In genomic region chr5:40681351-40682311, GRCh38 we compare ENCODE assay signal across 8 cellular contexts. TPM values are rescaled to one million over a fixed set of nuclear protein-coding genes. Genes with fewer than 3 reads are reported as not detected.
A peak's percentile ranks its signal among the peaks of the same experiment; 100 is the strongest.
DNase-seq lines count a peak whose midpoint lies in the region; ATAC-seq, FAIRE-seq and TF ChIP-seq lines count a peak whose summit lies in the region.

No MANE protein-coding gene starts in this region.

- H2AK5ac ChIP-seq in H1 (ENCODE audit: low read depth, low read length): no peak overlapping the region

- peaks cover 0 to 2% (median 0%) of the 10 kb centered on the region in 5 donors for H3K9me3 Mint-ChIP-seq in CD8-positive, alpha-beta memory T cell
- H3K9me3 Mint-ChIP-seq in WTC11: no peaks in the 10 kb centered on the region

- no peak overlapping the region for H2BK120ac ChIP-seq in H1 (replicated peaks; ENCODE audit: low read depth, low read length)

- peak overlapping the region; percentile 77 for H3K27ac ChIP-seq in CD8-positive, alpha-beta memory T cell (ENCODE audit: low read depth, low read length)
- H3K27ac ChIP-seq in H1 (ENCODE audit: low read depth, low read length): no peak overlapping the region
- H3K27ac ChIP-seq in transverse colon: peak overlapping the region; percentile 94 to 96 (median 94)

- TF ChIP-seq RAD21 in H1 (IDR thresholded peaks at IDR 0.05 in 1 of 2, conservative IDR thresholded peaks at IDR 0.05 in 1 of 2; ENCODE audit: low read depth in 2 of 2, low read length in 2 of 2): peak in 1 of 2 experiments; percentile 2; a peak in 1 of 4 replicates

- peaks cover 3 to 5% of the 10 kb centered on the region in 2 experiments for H4K20me1 ChIP-seq in H1 (replicated peaks in 1 of 2; ENCODE audit: control insufficient read depth in 1 of 2, insufficient read depth in 2 of 2, low read length in 2 of 2)

- no peak for TF ChIP-seq CTCF in WTC11 (IDR thresholded peaks at IDR 0.05)
- no peak for TF ChIP-seq CTCF in H1 (IDR thresholded peaks at IDR 0.05; ENCODE audit: control extremely low read depth in 1 of 3, insufficient read depth in 1 of 3, low read depth in 1 of 3, low read length in 3 of 3)
- no peak for TF ChIP-seq CTCF in transverse colon (IDR thresholded peaks at IDR 0.05)

- H3K27me3 Mint-ChIP-seq in CD8-positive, alpha-beta memory T cell: peaks cover 0 to 3% of the 10 kb centered on the region in 2 donors
- H3K27me3 Mint-ChIP-seq in WTC11 (ENCODE audit: low read depth): peaks cover 76% of the 10 kb centered on the region

- H2AFZ ChIP-seq in H1 (ENCODE audit: low read length): peak overlapping the region; percentile 89

- peak overlapping the region; percentile 66 for H4K8ac ChIP-seq in H1 (ENCODE audit: extremely low read depth, insufficient read depth, low read length)

- no peak overlapping the region for H3K56ac ChIP-seq in H1 (replicated peaks; ENCODE audit: insufficient read length, low read depth, low read length)

- H3K23me2 ChIP-seq in H1 (ENCODE audit: low read depth, low read length): peaks cover 21% of the 10 kb centered on the region

- H3K36me3 ChIP-seq in CD8-positive, alpha-beta memory T cell (ENCODE audit: insufficient read depth, low read length): peaks cover 7% of the 10 kb centered on the region
- H3K36me3 ChIP-seq in H1 (ENCODE audit: control insufficient read depth in 2 of 4, insufficient read depth in 4 of 4, low read length in 3 of 4) (no peaks in the 10 kb centered on the region), mucosa of stomach (ENCODE audit: control insufficient read depth, insufficient read depth, low read length) (no peaks in the 10 kb centered on the region), transverse colon (peaks cover 0 to 8% (median 0%) of the 10 kb centered on the region in 4 donors)

- peak overlapping the region; percentile 96 for H3K4me3 ChIP-seq in CD8-positive, alpha-beta memory T cell (ENCODE audit: low read length)
- peak overlapping the region; percentile 55 to 84 (median 78) for H3K4me3 ChIP-seq in H1 (ENCODE audit: extremely low read depth in 1 of 4, insufficient read depth in 2 of 4, low read depth in 3 of 4, low read length in 4 of 4)
- H3K4me3 ChIP-seq in mucosa of stomach (ENCODE audit: low read length): peak overlapping the region; percentile 96
- H3K4me3 ChIP-seq in transverse colon: peak overlapping the region; percentile 59 to 97 (median 81)

- peak overlapping the region; percentile 95 to 99 for H3K4me2 ChIP-seq in H1 (ENCODE audit: insufficient read depth in 1 of 2, low read depth in 2 of 2, low read length in 2 of 2)

- H3K23ac ChIP-seq in H1 (ENCODE audit: insufficient read length): no peak overlapping the region

- H2BK5ac ChIP-seq in H1 (ENCODE audit: low read depth, low read length): no peak overlapping the region

- intact Hi-C loops in transverse colon (cut with DNase I; ENCODE audit: low total_unique reads): loop anchor here (10.0 kb wide), 1 partner anchor 967 kb away; no protein-coding TSS in a partner anchor

- peak overlapping the region; percentile 63 for H3K18ac ChIP-seq in H1 (ENCODE audit: extremely low read depth, low read length)

- POLR2A ChIA-PET in CD8-positive, alpha-beta memory T cell (lab: Charles Lee): interaction anchor here (0.5 to 3.9 kb wide), 6 partner anchors 28 to 291 kb away, joined by 4 to 28 read pairs (median 8); no protein-coding TSS in a partner anchor
- POLR2A ChIA-PET in WTC11 (lab: Charles Lee) (no interaction called here), H1 (lab: Charles Lee; ENCODE audit: partially characterized antibody) (no interaction called here)

- H3K9ac ChIP-seq in H1 (replicated peaks in 1 of 4; ENCODE audit: extremely low read depth in 1 of 4, low read depth in 3 of 4, low read length in 3 of 4) (no peak overlapping the region; a peak in 1 of 7 replicates), mucosa of stomach (ENCODE audit: low read length) (peak overlapping the region; percentile 88)

- H3K79me1 ChIP-seq in H1 (ENCODE audit: low read depth, low read length): no peaks in the 10 kb centered on the region

- ATAC-seq in HG02759 (IDR thresholded peaks at IDR 0.05; ENCODE audit: unreplicated experiment): peak; percentile 25
- ATAC-seq in WTC11: peak; percentile 2

- TF ChIP-seq POLR2A in H1 (IDR thresholded peaks at IDR 0.05; ENCODE audit: control extremely low read depth in 1 of 2, low read depth in 2 of 2, low read length in 2 of 2): no peak
- TF ChIP-seq POLR2A in transverse colon (IDR thresholded peaks at IDR 0.05): peak; percentile 40

- CTCF ChIA-PET in CD8-positive, alpha-beta memory T cell (lab: Charles Lee): interaction anchor here (0.6 to 4.4 kb wide), 12 partner anchors 11 to 733 kb away, joined by 3 to 28 read pairs (median 3); no protein-coding TSS in a partner anchor
- CTCF ChIA-PET in WTC11 (lab: Charles Lee): interaction anchor here (1.0 to 1.5 kb wide), 3 partner anchors 52 to 515 kb away, joined by 3 to 4 read pairs (median 3); no protein-coding TSS in a partner anchor
- CTCF ChIA-PET in H1 (lab: Charles Lee; ENCODE audit: partially characterized antibody): interaction anchor here (1.2 to 1.6 kb wide), 3 partner anchors 125 to 1082 kb away, joined by 3 to 5 read pairs (median 5); no protein-coding TSS in a partner anchor

- H2BK20ac ChIP-seq in H1 (ENCODE audit: low read length): no peak overlapping the region; the same call in 1 of the 2 replicates

- in situ Hi-C loops in transverse colon (cut with MboI; ENCODE audit: low pct_ligation_motif_present in 1 of 4, low pct_unique_long_range_greater_than_20kb in 1 of 4, low sequenced_read_pairs in 3 of 4): loop anchor here in 2 of 4 donors (10.0 to 25.0 kb wide), 3 partner anchors 294 to 1097 kb away; no protein-coding TSS in a partner anchor

- H3K79me2 ChIP-seq in H1 (ENCODE audit: control insufficient read depth in 1 of 2, insufficient read depth in 2 of 2, low read length in 2 of 2): no peaks in the 10 kb centered on the region

- peak overlapping the region; percentile 91 to 99 (median 96) for H3K27ac Mint-ChIP-seq in CD8-positive, alpha-beta memory T cell
- no peak overlapping the region for H3K27ac Mint-ChIP-seq in WTC11

- H4K91ac ChIP-seq in H1 (replicated peaks; ENCODE audit: insufficient read length, low read length): no peak overlapping the region

- peak overlapping the region; percentile 91 to 100 (median 99) for H3K4me3 Mint-ChIP-seq in CD8-positive, alpha-beta memory T cell
- H3K4me3 Mint-ChIP-seq in WTC11: peak overlapping the region; percentile 85

- no peak overlapping the region for H3K14ac ChIP-seq in H1 (ENCODE audit: insufficient read length)

- peak in 4 of 5 donors; percentile 17 to 61 (median 47) for DNase-seq in CD8-positive, alpha-beta memory T cell
- DNase-seq in WTC11 (ENCODE audit: low spot score): peak; percentile 45
- peak in 1 of 2 experiments; percentile 71 for DNase-seq in H1 (ENCODE audit: low read depth in 1 of 2, low spot score in 2 of 2)
- peak; percentile 45 for DNase-seq in transverse colon
- no peak for DNase-seq in NCI-H524 treated with DMSO at 0.1 percent for 48 hours (lab: John Stamatoyannopoulos, UW)
- DNase-seq in H4 (ENCODE audit: low spot score): no peak

- peaks cover 54 to 61% (median 59%) of the 10 kb centered on the region in 3 donors for H3K4me1 Mint-ChIP-seq in CD8-positive, alpha-beta memory T cell
- peaks cover 40% of the 10 kb centered on the region for H3K4me1 Mint-ChIP-seq in WTC11

- peaks cover 8 to 68% (median 11%) of the 10 kb centered on the region in 3 donors for H3K36me3 Mint-ChIP-seq in CD8-positive, alpha-beta memory T cell
- H3K36me3 Mint-ChIP-seq in WTC11: no peaks in the 10 kb centered on the region

- no peaks in the 10 kb centered on the region for H3K27me3 ChIP-seq in CD8-positive, alpha-beta memory T cell (ENCODE audit: insufficient read depth, low read length, poor library complexity, severe bottlenecking)
- H3K27me3 ChIP-seq in H1 (replicated peaks in 1 of 4; ENCODE audit: control insufficient read depth in 3 of 4, extremely low read depth in 1 of 4, insufficient read depth in 3 of 4, low read length in 3 of 4) (peaks cover 23 to 38% (median 29%) of the 10 kb centered on the region in 4 experiments), mucosa of stomach (ENCODE audit: control insufficient read depth, insufficient read depth, low read length) (peaks cover 7% of the 10 kb centered on the region), transverse colon (no peaks in the 10 kb centered on the region)

- H3K4ac ChIP-seq in H1 (replicated peaks; ENCODE audit: insufficient read length, low read depth, low read length): no peak overlapping the region

- 6% methylated on average over 68 of the region's 71 CpGs; no CpG with 5 or more reads in 1 of the 2 experiments for WGBS in H1 (ENCODE audit: extremely low coverage in 1 of 2, insufficient coverage in 1 of 2, insufficient read length in 1 of 2, insufficient replicate concordance in 2 of 2, low coverage in 1 of 2, low lambda C conversion rate in 2 of 2, missing lambda C conversion rate in 1 of 2), 2 experiments
- WGBS in transverse colon (ENCODE audit: low coverage in 1 of 2), 2 donors: 5 to 29% methylated on average over 2 to 53 of the region's 71 CpGs

- peaks cover 45% of the 10 kb centered on the region for H3K4me1 ChIP-seq in CD8-positive, alpha-beta memory T cell (ENCODE audit: insufficient read depth, low read length)
- peaks cover 5 to 18% (median 13%) of the 10 kb centered on the region in 4 experiments for H3K4me1 ChIP-seq in H1 (replicated peaks in 1 of 4; ENCODE audit: control insufficient read depth in 3 of 4, insufficient read depth in 4 of 4, low read length in 3 of 4)
- peaks cover 12% of the 10 kb centered on the region for H3K4me1 ChIP-seq in mucosa of stomach (ENCODE audit: control insufficient read depth, insufficient read depth, low read length)
- peaks cover 0 to 53% (median 17%) of the 10 kb centered on the region in 4 donors for H3K4me1 ChIP-seq in transverse colon

- TF ChIP-seq EP300 in H1 (IDR thresholded peaks at IDR 0.05; ENCODE audit: borderline replicate concordance in 1 of 2, low read depth in 2 of 2, low read length in 2 of 2) (no peak), transverse colon (IDR thresholded peaks at IDR 0.05; ENCODE audit: low read depth) (no peak)

- H3K9me3 ChIP-seq in CD8-positive, alpha-beta memory T cell (ENCODE audit: low read length): no peaks in the 10 kb centered on the region
- H3K9me3 ChIP-seq in H1 (ENCODE audit: insufficient read depth in 2 of 2, low read depth in 1 of 2, low read length in 1 of 2): no peaks in the 10 kb centered on the region; a peak in 1 of 4 replicates
- H3K9me3 ChIP-seq in mucosa of stomach (ENCODE audit: control insufficient read depth, low read length): no peaks in the 10 kb centered on the region
- H3K9me3 ChIP-seq in transverse colon: no peaks in the 10 kb centered on the region

- no peak overlapping the region; the same call in 1 of the 2 replicates for H2BK12ac ChIP-seq in H1 (ENCODE audit: low read depth, low read length)

- FAIRE-seq in H1 (lab: Jason Lieb, UNC): no peak

- peak overlapping the region; percentile 62; the same call in 1 of the 2 replicates for H2BK15ac ChIP-seq in H1 (ENCODE audit: low read length)

- no peak overlapping the region for H4K5ac ChIP-seq in H1 (ENCODE audit: insufficient read length, low read depth, low read length)

RNA-seq across cellular contexts. Expression of gene PTGER4, which starts 1.9 kb away (rescaled TPM):
- 10 to 100 TPM; 49.5 to 53.9 TPM for total RNA-seq in CD8-positive, alpha-beta memory T cell
- 84.1 TPM for polyA plus RNA-seq in CD8-positive, alpha-beta memory T cell
- 0.92 to 3.1 TPM (median 0.96 TPM) in 3 replicates for total RNA-seq in WTC11 (2021)
- 0.76 and 1.9 TPM in 2 replicates for total RNA-seq in H1 (2021; fragmentation: NEBNext Ultra II Directional; extraction: Animal tissue kit (Norgen Biotek cat#: 25700))
- 1.2 and 2.7 TPM in 2 replicates for polyA plus RNA-seq in H1 (2011; rRNA removed)
- 0.54 TPM for polyA plus RNA-seq in H1 (2011; cell fraction: cytosol; rRNA removed)
- 1.9 TPM for polyA plus RNA-seq in H1 (2011; cell fraction: nucleus; rRNA removed)
- 0.46 to 0.70 TPM (median 0.65 TPM) in 4 replicates for polyA plus RNA-seq in H1 (2012, experiment 1 of 2)
- polyA plus RNA-seq in H1 (2012, experiment 2 of 2): 0.18 TPM
- 1.9 TPM for polyA plus RNA-seq in H1 (2013, experiment 1 of 2)
- 1.8 TPM for polyA plus RNA-seq in H1 (2013, experiment 2 of 2)
- 1.6 and 1.7 TPM in 2 replicates for polyA minus RNA-seq in H1 (2011; rRNA and poly(A)+ RNA removed)
- polyA minus RNA-seq in H1 (2011; cell fraction: cytosol; rRNA and poly(A)+ RNA removed): 3.2 TPM
- polyA minus RNA-seq in H1 (2011; cell fraction: nucleus; rRNA and poly(A)+ RNA removed): 8.2 TPM
- total RNA-seq in transverse colon: 100 to 1,000 TPM in 3 of 4 donors, 10 to 100 TPM in 1; 39.6 to 127 (median 105) TPM
- total RNA-seq in H4 (2014; rRNA removed; shearing (Covaris generic)): 4.8 and 7.9 TPM in 2 replicates

Comparison
In these comparisons a context has a peak if more than half of its experiments do, and no peak if none do; other contexts are left out.
1. DNase-seq: peak in CD8-positive, alpha-beta memory T cell (4 of 5), WTC11 (single experiment) and transverse colon (single experiment); none in NCI-H524 treated with DMSO at 0.1 percent for 48 hours (single experiment) and H4 (single experiment).
2. Peak in every context shown above with its lines, with median percentiles within 50 percentile points of each other: H3K4me3 ChIP-seq.